8 cellular contexts compared by ENCODE assay signal in the genomic region with DNA sequence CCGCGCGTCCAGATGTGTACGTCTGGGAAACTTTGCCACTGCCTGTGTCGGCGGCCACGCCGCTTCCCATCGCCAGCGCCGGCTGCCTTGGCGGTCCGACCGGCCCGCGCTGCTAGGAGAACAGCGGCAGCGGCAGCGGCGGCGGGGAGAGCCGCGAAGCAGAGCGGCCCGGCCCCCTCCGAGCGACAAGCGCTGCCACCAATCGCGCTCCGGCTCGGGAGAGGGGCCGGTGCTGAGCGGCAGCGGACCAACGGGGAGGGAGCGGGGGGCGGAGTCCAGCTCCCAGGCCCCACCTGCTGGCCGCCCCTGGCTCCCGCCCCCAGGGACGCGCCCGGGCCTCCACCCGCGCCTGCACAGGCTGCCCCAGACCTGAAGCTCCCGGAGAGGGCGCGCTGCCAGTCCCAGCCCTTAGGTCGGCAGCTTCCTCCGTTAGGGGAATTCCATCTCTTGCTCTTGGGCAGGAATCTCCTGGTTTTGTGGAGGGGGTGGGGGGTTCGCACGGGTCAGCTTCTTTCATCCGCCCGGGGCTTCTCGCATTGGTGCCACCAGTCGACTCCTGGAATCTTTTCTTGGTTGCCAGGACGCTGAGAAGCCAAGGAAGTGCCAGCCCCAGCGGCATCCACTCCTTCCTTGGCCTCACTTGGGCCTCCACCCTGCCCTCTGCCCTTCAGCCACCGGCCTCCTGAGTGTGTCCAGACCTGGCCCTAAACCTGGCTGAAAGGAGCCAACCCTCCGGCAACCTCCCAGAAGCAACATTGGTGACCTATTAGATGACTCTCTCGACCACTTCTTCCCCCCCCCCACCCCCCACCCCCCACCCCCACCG. TPM values are rescaled to one million over a fixed set of nuclear protein-coding genes. Genes with fewer than 3 reads are reported as not detected.
DNase-seq lines count a peak whose midpoint lies in the region; ATAC-seq and TF ChIP-seq lines count a peak whose summit lies in the region.

GALNT18 (minus strand) TSS at position 125 of the 826 bp plus-strand sequence.

- H3K27ac ChIP-seq in upper lobe of right lung = peak within 1 kb of the TSS; percentile 80

- H3K36me3 ChIP-seq in upper lobe of right lung = no peaks in the 10 kb centered on the region

- H3K27ac Mint-ChIP-seq in progenitor cell of endocrine pancreas = peak within 1 kb of the TSS; percentile 37

- H3K4me3 ChIP-seq in upper lobe of right lung = peak within 1 kb of the TSS; percentile 70

- intact Hi-C loops in left cardiac atrium (cut with DNase I) = loop anchor here (2.0 to 10.0 kb wide), 6 partner anchors 43 to 227 kb away; no protein-coding TSS in a partner anchor
- intact Hi-C loops in upper lobe of right lung (cut with DNase I) = no loop called here

- H3K27me3 ChIP-seq in upper lobe of right lung = peaks cover 5% of the 10 kb centered on the region

- peak within 1 kb of the TSS; percentile 76 for H3K4me3 Mint-ChIP-seq in progenitor cell of endocrine pancreas (ENCODE audit: low read depth)

- H3K36me3 Mint-ChIP-seq in progenitor cell of endocrine pancreas (ENCODE audit: insufficient read depth) = no peaks in the 10 kb centered on the region

- TF ChIP-seq CTCF in GM12874 (IDR thresholded peaks at IDR 0.05; ENCODE audit: insufficient read depth, low read depth, low read length) = peak; percentile 38; the same call in 1 of the 2 replicates
- TF ChIP-seq CTCF in progenitor cell of endocrine pancreas (IDR thresholded peaks at IDR 0.05; ENCODE audit: unreplicated experiment) = peak; percentile 55
- TF ChIP-seq CTCF in upper lobe of right lung (IDR thresholded peaks at IDR 0.05) = peak; percentile 50

- peaks cover 65% of the 10 kb centered on the region for H3K27me3 Mint-ChIP-seq in progenitor cell of endocrine pancreas

- H3K9me3 ChIP-seq in upper lobe of right lung = no peaks in the 10 kb centered on the region

- DNase-seq in NCI-H1092 treated with DMSO at 0.1 percent for 48 hours (lab: John Stamatoyannopoulos, UW) = peak; percentile 95
- peak; percentile 80 to 84 for DNase-seq in SW 1271 (lab: John Stamatoyannopoulos, UW)
- DNase-seq in amygdala (lab: John Stamatoyannopoulos, UW) = peak in 55 of 56 donors; percentile 22 to 95 (median 81)
- DNase-seq in left cardiac atrium = peak; percentile 93
- peak; percentile 87 for DNase-seq in progenitor cell of endocrine pancreas (ENCODE audit: low spot score, unreplicated experiment)
- DNase-seq in upper lobe of right lung = peak; percentile 95

- no peaks in the 10 kb centered on the region for H3K9me3 Mint-ChIP-seq in progenitor cell of endocrine pancreas (ENCODE audit: low read depth)

- H3K4me1 ChIP-seq in upper lobe of right lung = peaks cover 8% of the 10 kb centered on the region

- ATAC-seq in HG02623 (IDR thresholded peaks at IDR 0.05; ENCODE audit: unreplicated experiment) = peak; percentile 99
- ATAC-seq in left cardiac atrium = peak; percentile 97
- ATAC-seq in upper lobe of right lung = peak; percentile 96

- peaks cover 11% of the 10 kb centered on the region for H3K4me1 Mint-ChIP-seq in progenitor cell of endocrine pancreas (ENCODE audit: low read depth)

RNA-seq across cellular contexts. Expression of gene GALNT18, which starts in this region (rescaled TPM):
- total RNA-seq in left cardiac atrium = 10 to 100 TPM; 20.1 to 21.5 TPM
- 2.1 TPM in 2 replicates for total RNA-seq in progenitor cell of endocrine pancreas
- 55.5 TPM for total RNA-seq in upper lobe of right lung

Comparison
In these comparisons a context has a peak if more than half of its experiments do, and no peak if none do; other contexts are left out.
1. Peak in every context shown above with its lines: DNase-seq, ATAC-seq, H3K4me3 ChIP-seq and H3K27ac ChIP-seq.